Comparison of ENCODE assay signal across 31 cellular contexts in genomic region chr3:155238845-155239244, GRCh38. TPM values are rescaled to one million over a fixed set of nuclear protein-coding genes. Genes with fewer than 3 reads are reported as not detected.
"Had no signal": no experiment of that assay in that cellular context is flagged by ENCODE, and none has a peak within 500 bp of the region (broad histone marks: within the 10 kb centered on the region; RNA-seq: fewer than 3 reads in every experiment).

No MANE protein-coding gene starts in this region.

- H3K9me3 ChIP-seq: ascending aorta had no signal

- H3K27ac ChIP-seq: ascending aorta, VCaP had no signal

- H3K4me3 ChIP-seq: ascending aorta had no signal

- H3K4me1 ChIP-seq: ascending aorta had no signal

- H3K27me3 ChIP-seq: ascending aorta had no signal

- DNase-seq: activated CD4-positive, alpha-beta memory T cell treated with anti-CD3 and anti-CD28 coated beads, Interleukin-2, amount 10 ng/mL, durations not matched to agents 7 days and 5 days; activated CD4-positive, alpha-beta T cell treated with anti-CD3 and anti-CD28 coated beads for 1 hour; activated CD4-positive, alpha-beta T cell treated with anti-CD3 and anti-CD28 coated beads for 36 hours; activated CD4-positive, alpha-beta T cell treated with anti-CD3 and anti-CD28 coated beads for 48 hours; activated CD4-positive, alpha-beta T cell treated with anti-CD3 and anti-CD28 coated beads, Interleukin-2, amount 10 ng/mL, durations not matched to agents 7 days and 5 days; activated CD4-positive, alpha-beta T cell treated with anti-CD3 and anti-CD28 coated beads, Interleukin-2, amount 50 U/mL, for 48 hours; activated CD4-positive, CD25-positive, alpha-beta regulatory T cell; activated CD8-positive, alpha-beta memory T cell treated with anti-CD3 and anti-CD28 coated beads for 24 hours; activated CD8-positive, alpha-beta memory T cell treated with anti-CD3 and anti-CD28 coated beads, Interleukin-2, amount 10 ng/mL, durations not matched to agents 7 days and 5 days; activated CD8-positive, alpha-beta memory T cell treated with anti-CD3 and anti-CD28 coated beads, Interleukin-2, amount 50 U/mL, for 48 hours; activated CD8-positive, alpha-beta T cell treated with anti-CD3 and anti-CD28 coated beads, Interleukin-2, amount 10 ng/mL, durations not matched to agents 7 days and 5 days; activated effector memory CD4-positive, alpha-beta T cell treated with Interleukin-2 at 50 U/mL for 16 hours; activated gamma-delta T cell; activated naive CD4-positive, alpha-beta T cell treated with anti-CD3 and anti-CD28 coated beads, Interleukin-2, amount 10 ng/mL, durations not matched to agents 7 days and 5 days; activated naive CD4-positive, alpha-beta T cell treated with Interleukin-2 at 50 U/mL for 16 hours; activated naive CD8-positive, alpha-beta T cell treated with anti-CD3 and anti-CD28 coated beads, Interleukin-2, amount 10 ng/mL, durations not matched to agents 7 days and 5 days; activated naive CD8-positive, alpha-beta T cell treated with anti-CD3 and anti-CD28 coated beads, Interleukin-2, amount 50 U/mL, for 24 hours; activated T-cell treated with anti-CD3 and anti-CD28 coated beads, Interleukin-2, amount 50 U/mL, for 24 hours; activated T-cell treated with anti-CD3 and anti-CD28 coated beads, Interleukin-2, amount 50 U/mL, for 48 hours; amygdala; anterior cingulate cortex; central memory CD4-positive, alpha-beta T cell; T-helper 1 cell; T-helper 2 cell; T-helper 9 cell had no signal

- ATAC-seq: activated CD4-positive, alpha-beta T cell treated with anti-CD3 and anti-CD28 coated beads for 36 hours; activated CD4-positive, CD25-positive, alpha-beta regulatory T cell treated with anti-CD3 and anti-CD28 coated beads, Interleukin-2, amount 50 U/mL, for 24 hours; activated CD8-positive, alpha-beta memory T cell treated with anti-CD3 and anti-CD28 coated beads, Interleukin-2, amount 10 ng/mL, durations not matched to agents 7 days and 5 days; activated CD8-positive, alpha-beta T cell treated with anti-CD3 and anti-CD28 coated beads, Interleukin-2, amount 10 ng/mL, durations not matched to agents 7 days and 5 days; activated naive CD8-positive, alpha-beta T cell treated with anti-CD3 and anti-CD28 coated beads, Interleukin-2, amount 50 U/mL, for 24 hours had no signal

- H3K36me3 ChIP-seq: ascending aorta had no signal

- FAIRE-seq: TTC549 had no signal

RNA-seq across cellular contexts. Expression of gene STRIT1, which starts 54.6 kb away (rescaled TPM):
- total RNA-seq: activated CD4-positive, alpha-beta memory T cell treated with anti-CD3 and anti-CD28 coated beads, Interleukin-2, amount 10 ng/mL, durations not matched to agents 7 days and 5 days; activated CD4-positive, alpha-beta T cell treated with anti-CD3 and anti-CD28 coated beads for 36 hours; activated CD4-positive, alpha-beta T cell treated with anti-CD3 and anti-CD28 coated beads, Interleukin-2, amount 10 ng/mL, durations not matched to agents 7 days and 5 days; activated CD8-positive, alpha-beta memory T cell treated with anti-CD3 and anti-CD28 coated beads, Interleukin-2, amount 10 ng/mL, durations not matched to agents 7 days and 5 days; activated CD8-positive, alpha-beta T cell treated with anti-CD3 and anti-CD28 coated beads, Interleukin-2, amount 10 ng/mL, durations not matched to agents 7 days and 5 days; activated naive CD8-positive, alpha-beta T cell treated with anti-CD3 and anti-CD28 coated beads, Interleukin-2, amount 10 ng/mL, durations not matched to agents 7 days and 5 days; activated T-helper 2 cell treated with anti-CD3 and anti-CD28 coated beads, Interferon-gamma antibody, Interleukin-2, Interleukin-4, amounts not matched to agents 10 μg/mL and 5 μg/mL and 100 μg/mL, durations not matched to agents 14 hours and 24 hours and 36 hours; ascending aorta; cerebellum had no signal
